ENCODE assay signal across 17 cellular contexts in genomic region chr12:3998397-3998796, GRCh38.
A peak's percentile ranks its signal among the peaks of the same experiment; 100 is the strongest.
DNase-seq lines count a peak whose midpoint lies in the region; ATAC-seq and TF ChIP-seq lines count a peak whose summit lies in the region.
"Had no signal": no experiment of that assay in that cellular context is flagged by ENCODE, and none has a peak within 500 bp of the region (broad histone marks: within the 10 kb centered on the region; RNA-seq: fewer than 3 reads in every experiment).

No MANE protein-coding gene starts in this region.

- peak overlapping the region; percentile 16 for H3K27ac Mint-ChIP-seq in activated CD4-positive, alpha-beta T cell treated with anti-CD3 and anti-CD28 coated beads, Interleukin-2, amount 10 ng/mL, durations not matched to agents 7 days and 5 days
- peak overlapping the region; percentile 29 to 54 (median 32) for H3K27ac Mint-ChIP-seq in nephron
- H3K27ac Mint-ChIP-seq: GM23338 had no signal

- peak; percentile 19 for ATAC-seq in esophagus mucosa
- ATAC-seq in HG02840 (IDR thresholded peaks at IDR 0.05; ENCODE audit: low FRiP score, unreplicated experiment): no peak
- no peak for ATAC-seq in GM18861 (IDR thresholded peaks at IDR 0.05; ENCODE audit: unreplicated experiment)
- ATAC-seq: GM23338, PC-3 had no signal

- peaks cover 3% of the 10 kb centered on the region for H3K27me3 Mint-ChIP-seq in activated CD4-positive, alpha-beta T cell treated with anti-CD3 and anti-CD28 coated beads, Interleukin-2, amount 10 ng/mL, durations not matched to agents 7 days and 5 days
- H3K27me3 Mint-ChIP-seq in nephron (ENCODE audit: low read depth): peaks cover 12% of the 10 kb centered on the region
- H3K27me3 Mint-ChIP-seq: CD4-positive, alpha-beta T cell had no signal

- no peaks in the 10 kb centered on the region for H3K9me3 Mint-ChIP-seq in activated CD4-positive, alpha-beta T cell treated with anti-CD3 and anti-CD28 coated beads, Interleukin-2, amount 10 ng/mL, durations not matched to agents 7 days and 5 days
- peaks cover 10% of the 10 kb centered on the region for H3K9me3 Mint-ChIP-seq in nephron
- H3K9me3 Mint-ChIP-seq: CD4-positive, alpha-beta T cell had no signal

- no peak overlapping the region for H3K4me3 Mint-ChIP-seq in activated CD4-positive, alpha-beta T cell treated with anti-CD3 and anti-CD28 coated beads, Interleukin-2, amount 10 ng/mL, durations not matched to agents 7 days and 5 days
- H3K4me3 Mint-ChIP-seq in nephron: no peak overlapping the region
- H3K4me3 Mint-ChIP-seq: CD4-positive, alpha-beta T cell; GM23338 had no signal

- DNase-seq in activated CD4-positive, alpha-beta T cell treated with anti-CD3 and anti-CD28 coated beads, Interleukin-2, amount 10 ng/mL, durations not matched to agents 7 days and 5 days: no peak
- DNase-seq in activated CD4-positive, alpha-beta T cell treated with anti-CD3 and anti-CD28 coated beads for 48 hours: no peak
- no peak for DNase-seq in RKO (ENCODE audit: low spot score)
- DNase-seq in NCI-H774 (lab: John Stamatoyannopoulos, UW): no peak
- DNase-seq: 8988T; BE2C; CD4-positive, alpha-beta T cell; DMS79 treated with DMSO at 0.1 percent for 48 hours; NCI-H1436; NCI-H2029 treated with DMSO at 0.1 percent for 48 hours; NCI-H748 treated with DMSO at 0.1 percent for 48 hours; PC-3 had no signal

- no peaks in the 10 kb centered on the region for H3K36me3 Mint-ChIP-seq in activated CD4-positive, alpha-beta T cell treated with anti-CD3 and anti-CD28 coated beads, Interleukin-2, amount 10 ng/mL, durations not matched to agents 7 days and 5 days (ENCODE audit: low read depth)
- no peaks in the 10 kb centered on the region for H3K36me3 Mint-ChIP-seq in nephron (ENCODE audit: low read depth)

- peaks cover 13% of the 10 kb centered on the region for H3K4me1 Mint-ChIP-seq in activated CD4-positive, alpha-beta T cell treated with anti-CD3 and anti-CD28 coated beads, Interleukin-2, amount 10 ng/mL, durations not matched to agents 7 days and 5 days
- H3K4me1 Mint-ChIP-seq in nephron: peaks cover 52% of the 10 kb centered on the region

- CTCF ChIA-PET in activated CD4-positive, alpha-beta T cell treated with anti-CD3 and anti-CD28 coated beads, Interleukin-2, amount 10 ng/mL, durations not matched to agents 7 days and 5 days (lab: Charles Lee): interaction anchor here (0.7 to 3.5 kb wide), 7 partner anchors 10 to 285 kb away, joined by 3 to 25 read pairs (median 3); no protein-coding TSS in a partner anchor

- TF ChIP-seq CTCF in nephron (IDR thresholded peaks at IDR 0.05; ENCODE audit: unreplicated experiment in 3 of 3): no peak

- POLR2A ChIA-PET in activated CD4-positive, alpha-beta T cell treated with anti-CD3 and anti-CD28 coated beads, Interleukin-2, amount 10 ng/mL, durations not matched to agents 7 days and 5 days (lab: Charles Lee): no interaction called here
